ENCODE assay signal across 1 cellular context in the genomic region with DNA sequence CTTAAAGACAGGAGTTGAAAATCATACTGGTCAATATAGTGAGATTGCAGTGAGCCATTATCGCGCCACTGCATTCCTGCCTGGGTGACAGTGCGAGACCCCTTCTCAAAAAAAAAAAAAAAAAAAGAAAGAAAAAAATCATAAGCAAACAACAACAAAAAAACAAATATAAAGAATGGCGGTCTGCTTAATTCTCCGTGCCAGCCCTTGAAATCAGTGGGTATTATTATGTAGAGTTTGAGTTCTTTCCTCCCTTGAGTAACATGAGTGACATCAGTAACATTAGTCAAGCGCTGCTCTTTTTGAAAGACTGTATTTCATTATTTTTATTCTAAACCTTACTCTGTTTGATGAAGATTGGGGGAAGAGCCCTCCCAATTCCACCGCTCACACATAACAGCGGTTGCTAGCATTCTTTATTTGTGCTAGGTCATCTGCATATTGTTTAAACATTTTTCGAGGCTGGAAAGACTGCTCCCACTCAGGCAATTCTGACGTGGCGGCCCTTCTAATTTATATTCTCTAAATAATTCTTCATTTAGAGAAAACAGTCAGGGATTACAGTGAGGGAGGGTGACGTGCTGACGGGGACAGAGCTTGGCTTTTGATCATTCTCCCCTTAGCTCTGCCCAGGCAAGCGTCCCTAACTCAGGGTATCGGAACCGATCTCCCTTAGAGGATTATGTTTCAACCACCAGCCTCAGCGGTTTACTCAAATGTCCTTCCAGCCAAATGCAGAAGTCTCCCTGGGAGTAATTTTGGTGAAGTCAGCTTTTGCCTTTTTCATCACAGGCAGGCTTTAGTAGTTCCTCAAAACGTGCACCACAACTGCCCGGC.
TF ChIP-seq lines count a peak whose summit lies in the region.

No MANE protein-coding gene starts in this region.

TF ChIP-seq in SK-N-SH, 30 proteins besides CTCF, POLR2A, EP300 and RAD21 (continued from another document):
- TF ChIP-seq, protein P1, sequence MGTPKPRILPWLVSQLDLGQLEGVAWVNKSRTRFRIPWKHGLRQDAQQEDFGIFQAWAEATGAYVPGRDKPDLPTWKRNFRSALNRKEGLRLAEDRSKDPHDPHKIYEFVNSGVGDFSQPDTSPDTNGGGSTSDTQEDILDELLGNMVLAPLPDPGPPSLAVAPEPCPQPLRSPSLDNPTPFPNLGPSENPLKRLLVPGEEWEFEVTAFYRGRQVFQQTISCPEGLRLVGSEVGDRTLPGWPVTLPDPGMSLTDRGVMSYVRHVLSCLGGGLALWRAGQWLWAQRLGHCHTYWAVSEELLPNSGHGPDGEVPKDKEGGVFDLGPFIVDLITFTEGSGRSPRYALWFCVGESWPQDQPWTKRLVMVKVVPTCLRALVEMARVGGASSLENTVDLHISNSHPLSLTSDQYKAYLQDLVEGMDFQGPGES (IDR thresholded peaks at IDR 0.05; ENCODE audit: low read depth, low read length), result no peak
